ENCODE assay signal across 16 cellular contexts in genomic region chr5:177098103-177098771, GRCh38. TPM values are rescaled to one million over a fixed set of nuclear protein-coding genes. Genes with fewer than 3 reads are reported as not detected.
DNase-seq lines count a peak whose midpoint lies in the region; ATAC-seq and TF ChIP-seq lines count a peak whose summit lies in the region.
"Had no signal": no experiment of that assay in that cellular context is flagged by ENCODE, and none has a peak within 500 bp of the region (broad histone marks: within the 10 kb centered on the region; RNA-seq: fewer than 3 reads in every experiment).

No MANE protein-coding gene starts in this region.

- no peaks in the 10 kb centered on the region for H4K20me1 ChIP-seq in BLaER1

- DNase-seq in RPMI7951 (ENCODE audit: low read depth): peak; percentile 79
- DNase-seq in heart left ventricle: peak in 2 of 5 donors; percentile 57 to 66
- no peak for DNase-seq in osteocyte (ENCODE audit: extremely low spot score, unreplicated experiment)
- DNase-seq in effector memory CD4-positive, alpha-beta T cell: no peak
- DNase-seq in kidney tubule cell (ENCODE audit: low spot score): no peak
- DNase-seq in RWPE1 (ENCODE audit: low spot score): no peak
- DNase-seq: activated CD4-positive, alpha-beta memory T cell treated with anti-CD3 and anti-CD28 coated beads, Interleukin-2, amount 10 ng/mL, durations not matched to agents 7 days and 5 days; CD4-positive, alpha-beta memory T cell; Karpas-422; NCI-H446; stimulated activated CD4-positive, alpha-beta T cell treated with anti-CD3 and anti-CD28 coated beads, Interleukin-4, amount 100 ng/mL, for 4 hours had no signal

- CTCF ChIA-PET in RWPE1 (lab: Yijun Ruan, JAX): interaction anchor here (0.5 to 3.5 kb wide), 4 partner anchors 11 to 35 kb away, joined by 3 to 31 read pairs (median 4); partner anchors contain the start of gene FGFR4

- H3K4me3 Mint-ChIP-seq in osteocyte (ENCODE audit: unreplicated experiment): no peak overlapping the region
- H3K4me3 Mint-ChIP-seq: activated CD4-positive, alpha-beta memory T cell treated with anti-CD3 and anti-CD28 coated beads, Interleukin-2, amount 10 ng/mL, durations not matched to agents 7 days and 5 days; CD4-positive, alpha-beta memory T cell; neural crest cell had no signal

- H3K4me1 ChIP-seq in BLaER1: peaks cover 46% of the 10 kb centered on the region
- peaks cover 0 to 33% (median 15%) of the 10 kb centered on the region in 12 donors for H3K4me1 ChIP-seq in heart left ventricle
- no peaks in the 10 kb centered on the region for H3K4me1 ChIP-seq in effector memory CD4-positive, alpha-beta T cell (ENCODE audit: control insufficient read depth, insufficient read depth, low read length, poor library complexity, severe bottlenecking)

- H3K9me3 Mint-ChIP-seq in osteocyte (ENCODE audit: unreplicated experiment): no peaks in the 10 kb centered on the region
- H3K9me3 Mint-ChIP-seq: activated CD4-positive, alpha-beta memory T cell treated with anti-CD3 and anti-CD28 coated beads, Interleukin-2, amount 10 ng/mL, durations not matched to agents 7 days and 5 days; activated naive CD4-positive, alpha-beta T cell treated with anti-CD3 and anti-CD28 coated beads, Interleukin-2, amount 50 U/mL, for 72 hours; CD4-positive, alpha-beta memory T cell; neural crest cell had no signal

- H3K27ac ChIP-seq in BLaER1: peak overlapping the region; percentile 75
- H3K27ac ChIP-seq in heart left ventricle: no peak overlapping the region
- H3K27ac ChIP-seq in effector memory CD4-positive, alpha-beta T cell (ENCODE audit: insufficient read depth, low read length, poor library complexity, severe bottlenecking): no peak overlapping the region
- no peak overlapping the region for H3K27ac ChIP-seq in RWPE1

- peak overlapping the region; percentile 83 for H3K4me2 ChIP-seq in BLaER1

- H3K4me3 ChIP-seq in BLaER1 (no peak overlapping the region), heart left ventricle (no peak overlapping the region)
- no peak overlapping the region for H3K4me3 ChIP-seq in effector memory CD4-positive, alpha-beta T cell (ENCODE audit: insufficient read depth, low read depth, low read length, poor library complexity, severe bottlenecking)

- H3K4me1 Mint-ChIP-seq in osteocyte (ENCODE audit: unreplicated experiment): peaks cover 30% of the 10 kb centered on the region
- H3K4me1 Mint-ChIP-seq: activated CD4-positive, alpha-beta memory T cell treated with anti-CD3 and anti-CD28 coated beads, Interleukin-2, amount 10 ng/mL, durations not matched to agents 7 days and 5 days; CD4-positive, alpha-beta memory T cell had no signal

- POLR2A ChIA-PET in RWPE1 (lab: Yijun Ruan, JAX; ENCODE audit: low non-redundant PET): interaction anchor here (0.6 kb wide), 1 partner anchor 139 kb away, joined by 6 read pairs; no protein-coding TSS in a partner anchor

- no peaks in the 10 kb centered on the region for H3K36me3 ChIP-seq in BLaER1
- no peaks in the 10 kb centered on the region for H3K36me3 ChIP-seq in heart left ventricle
- H3K36me3 ChIP-seq in effector memory CD4-positive, alpha-beta T cell (ENCODE audit: control insufficient read depth, insufficient read depth, low read length): no peaks in the 10 kb centered on the region

- WGBS in heart left ventricle, 4 donors: 66 to 85% (median 80%) methylated on average over 5 to 19 of the region's 19 CpGs

- H3K9ac ChIP-seq in BLaER1: peak overlapping the region; percentile 65

- no peak for TF ChIP-seq POLR2A in heart left ventricle (IDR thresholded peaks at IDR 0.05)

- H3K27me3 Mint-ChIP-seq in osteocyte (ENCODE audit: unreplicated experiment): no peaks in the 10 kb centered on the region

- TF ChIP-seq CTCF in heart left ventricle (IDR thresholded peaks at IDR 0.05) (no peak), osteocyte (IDR thresholded peaks at IDR 0.05) (no peak), RWPE1 (conservative IDR thresholded peaks at IDR 0.05; ENCODE audit: low read depth) (no peak)

- H3K27me3 ChIP-seq in BLaER1 (peaks cover 9% of the 10 kb centered on the region; the same call in 1 of the 2 replicates), heart left ventricle (peaks cover 0 to 7% (median 0%) of the 10 kb centered on the region in 9 donors)
- H3K27me3 ChIP-seq in effector memory CD4-positive, alpha-beta T cell (replicated peaks; ENCODE audit: control insufficient read depth, insufficient read depth, low read length, poor library complexity, severe bottlenecking): no peaks in the 10 kb centered on the region

- H3K9me3 ChIP-seq in BLaER1 (no peaks in the 10 kb centered on the region), heart left ventricle (no peaks in the 10 kb centered on the region)
- no peaks in the 10 kb centered on the region for H3K9me3 ChIP-seq in effector memory CD4-positive, alpha-beta T cell (ENCODE audit: control insufficient read depth, low read length)

- H3K36me3 Mint-ChIP-seq in osteocyte (ENCODE audit: unreplicated experiment): no peaks in the 10 kb centered on the region
- H3K36me3 Mint-ChIP-seq: activated naive CD4-positive, alpha-beta T cell treated with anti-CD3 and anti-CD28 coated beads, Interleukin-2, amount 50 U/mL, for 72 hours; CD4-positive, alpha-beta memory T cell had no signal

- ATAC-seq in heart left ventricle: peak in 3 of 4 donors; percentile 8 to 66 (median 49)
- no peak for ATAC-seq in GM18868 (IDR thresholded peaks at IDR 0.05; ENCODE audit: unreplicated experiment)
- ATAC-seq: activated naive CD4-positive, alpha-beta T cell treated with anti-CD3 and anti-CD28 coated beads, Interleukin-2, amount 50 U/mL, for 72 hours; HCT116 had no signal

- intact Hi-C loops in heart left ventricle (cut with DNase I): no loop called here

- peak overlapping the region; percentile 71 for H3K27ac Mint-ChIP-seq in osteocyte (ENCODE audit: unreplicated experiment)
- H3K27ac Mint-ChIP-seq: activated CD4-positive, alpha-beta memory T cell treated with anti-CD3 and anti-CD28 coated beads, Interleukin-2, amount 10 ng/mL, durations not matched to agents 7 days and 5 days; activated naive CD4-positive, alpha-beta T cell treated with anti-CD3 and anti-CD28 coated beads, Interleukin-2, amount 50 U/mL, for 72 hours had no signal

RNA-seq across cellular contexts. Expression of gene FGFR4, which starts 11.5 kb away (rescaled TPM):
- total RNA-seq in RPMI7951 (2014; rRNA removed; shearing (Covaris generic)): 1.9 and 2.0 TPM in 2 replicates
- 1 to 10 TPM in 3 of 9 donors, under 1 TPM in 5, not detected in 1; 0.35 to 2.6 (median 0.49) TPM for total RNA-seq in heart left ventricle
- under 1 TPM; 0.46 to 0.65 TPM for polyA plus RNA-seq in heart left ventricle
- 1.1 and 1.7 TPM in 2 replicates for total RNA-seq in osteocyte
- polyA plus RNA-seq: CD4-positive, alpha-beta memory T cell had no signal

RNA-seq across cellular contexts. Expression of gene NSD1, which starts 35.3 kb away (rescaled TPM):
- total RNA-seq in RPMI7951 (2014; rRNA removed; shearing (Covaris generic)): 11.5 and 14.5 TPM in 2 replicates
- total RNA-seq in heart left ventricle: 10 to 100 TPM; 25.8 to 64.6 (median 47.8) TPM
- 10 to 100 TPM; 10.9 to 16.1 TPM for polyA plus RNA-seq in heart left ventricle
- 71.6 and 74.7 TPM in 2 replicates for total RNA-seq in osteocyte
